ENCODE assay signal across 16 cellular contexts in genomic region chr9:127404631-127405030, GRCh38. TPM values are rescaled to one million over a fixed set of nuclear protein-coding genes. Genes with fewer than 3 reads are reported as not detected.
DNase-seq lines count a peak whose midpoint lies in the region; ATAC-seq and TF ChIP-seq lines count a peak whose summit lies in the region.
"Had no signal": no experiment of that assay in that cellular context is flagged by ENCODE, and none has a peak within 500 bp of the region (broad histone marks: within the 10 kb centered on the region; RNA-seq: fewer than 3 reads in every experiment).

No MANE protein-coding gene starts in this region.

- H3K27me3 Mint-ChIP-seq in chondrocyte (ENCODE audit: low read depth): no peaks in the 10 kb centered on the region
- H3K27me3 Mint-ChIP-seq: B cell had no signal

- H3K36me3 Mint-ChIP-seq in chondrocyte (ENCODE audit: low read depth): peaks cover 4% of the 10 kb centered on the region
- H3K36me3 Mint-ChIP-seq: CD8-positive, alpha-beta T cell had no signal

- intact Hi-C loops in Right ventricle myocardium superior (cut with DNase I): no loop called here
- intact Hi-C loops in left cardiac atrium (cut with DNase I): no loop called here

- H3K27ac Mint-ChIP-seq in chondrocyte (ENCODE audit: unreplicated experiment): no peak overlapping the region
- H3K27ac Mint-ChIP-seq: B cell; CD8-positive, alpha-beta T cell; HFFc6 had no signal

- H3K4me1 Mint-ChIP-seq in chondrocyte (ENCODE audit: low read depth): no peaks in the 10 kb centered on the region
- H3K4me1 Mint-ChIP-seq: B cell had no signal

- ATAC-seq in Right ventricle myocardium superior (ENCODE audit: poor library complexity): no peak
- no peak for ATAC-seq in left cardiac atrium
- ATAC-seq: CD8-positive, alpha-beta T cell; K562 had no signal

- H3K9me3 Mint-ChIP-seq in chondrocyte (ENCODE audit: low read depth): no peaks in the 10 kb centered on the region
- H3K9me3 Mint-ChIP-seq: CD8-positive, alpha-beta T cell; HFFc6 had no signal

- TF ChIP-seq CTCF in chondrocyte (IDR thresholded peaks at IDR 0.05): no peak

- DNase-seq in Right ventricle myocardium superior (peak; percentile 41), left cardiac atrium (no peak), chondrocyte (ENCODE audit: low spot score) (peak; percentile 87), T-helper 9 cell (no peak), AML-193 (lab: John Stamatoyannopoulos, UW) (no peak)
- DNase-seq: 8988T; Calu3; CD8-positive, alpha-beta T cell; DMS79 treated with DMSO at 0.1 percent for 48 hours; GF-D8; GM23248; HCEC 1CT; HFFc6; IMR-90 had no signal

- H3K4me3 Mint-ChIP-seq in chondrocyte (ENCODE audit: unreplicated experiment): no peak overlapping the region
- H3K4me3 Mint-ChIP-seq: B cell; CD8-positive, alpha-beta T cell; HFFc6 had no signal

RNA-seq across cellular contexts. Expression of gene SLC2A8, which starts 7.7 kb away (rescaled TPM):
- total RNA-seq in Right ventricle myocardium superior: 16.6 TPM
- 10 to 100 TPM; 12.1 to 16.1 TPM for total RNA-seq in left cardiac atrium
- total RNA-seq in chondrocyte: 14.1 to 16.4 TPM (median 15.3 TPM) in 3 replicates

RNA-seq across cellular contexts. Expression of gene ZNF79, which starts 19.6 kb away (rescaled TPM):
- total RNA-seq in Right ventricle myocardium superior (5.8 TPM), left cardiac atrium (1 to 10 TPM; 6.2 to 6.6 TPM), chondrocyte (7.9 to 9.0 TPM (median 8.3 TPM) in 3 replicates)

RNA-seq across cellular contexts. Expression of gene RPL12, which starts 46.6 kb away (rescaled TPM):
- total RNA-seq in Right ventricle myocardium superior: 628 TPM
- total RNA-seq in left cardiac atrium: 100 to 1,000 TPM; 691 to 730 TPM
- total RNA-seq in chondrocyte: 834 to 848 TPM (median 848 TPM) in 3 replicates

RNA-seq across cellular contexts. Expression of gene LRSAM1, which starts 46.7 kb away (rescaled TPM):
- 52.1 TPM for total RNA-seq in Right ventricle myocardium superior
- 10 to 100 TPM; 17.2 to 22.6 TPM for total RNA-seq in left cardiac atrium
- total RNA-seq in chondrocyte: 25.6 to 29.3 TPM (median 27.5 TPM) in 3 replicates

Comparison
In these comparisons a context has a peak if more than half of its experiments do, and no peak if none do; other contexts are left out.
1. DNase-seq: peak in Right ventricle myocardium superior (single experiment) and chondrocyte (single experiment); none in left cardiac atrium (single experiment), T-helper 9 cell (single experiment) and AML-193 (0 of 2).